In the genomic region with DNA sequence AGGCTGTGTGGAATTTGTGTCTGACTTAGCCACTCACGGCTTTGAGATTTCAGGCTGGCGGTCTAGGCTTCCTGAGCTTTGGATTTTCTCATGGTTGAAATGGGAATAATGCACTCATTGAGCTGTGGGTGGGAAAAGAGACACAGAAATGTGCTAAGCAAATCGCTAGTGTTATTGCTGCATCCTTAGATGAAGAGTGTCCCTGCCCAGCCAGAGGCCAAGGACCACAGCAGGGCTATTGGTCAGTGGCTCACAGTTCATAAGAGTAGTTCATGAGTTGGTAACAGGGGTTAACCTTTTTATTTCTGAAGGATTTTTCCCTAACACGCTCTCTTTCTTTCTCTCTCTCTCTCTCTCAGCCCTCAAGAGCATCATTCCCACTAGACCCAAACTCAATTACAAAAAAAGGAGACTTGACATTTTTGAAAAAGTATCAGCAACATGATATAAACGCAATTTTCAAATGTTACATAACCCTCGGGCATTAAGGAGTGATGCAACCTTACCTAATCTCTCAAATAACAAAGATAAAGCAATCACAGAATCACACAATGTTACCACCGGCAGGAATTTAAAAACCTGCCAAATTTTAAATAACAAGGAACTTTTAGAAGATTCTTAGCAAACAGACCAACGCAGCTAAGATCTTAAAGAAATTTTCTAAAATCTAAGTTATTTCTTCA, we compare ENCODE assay signal across 1 cellular context.
TF ChIP-seq lines count a peak whose summit lies in the region.

No MANE protein-coding gene starts in this region.

TF ChIP-seq in H1, 55 proteins besides CTCF, POLR2A, EP300 and RAD21 (continued from another document):
- TF ChIP-seq, protein P1, sequence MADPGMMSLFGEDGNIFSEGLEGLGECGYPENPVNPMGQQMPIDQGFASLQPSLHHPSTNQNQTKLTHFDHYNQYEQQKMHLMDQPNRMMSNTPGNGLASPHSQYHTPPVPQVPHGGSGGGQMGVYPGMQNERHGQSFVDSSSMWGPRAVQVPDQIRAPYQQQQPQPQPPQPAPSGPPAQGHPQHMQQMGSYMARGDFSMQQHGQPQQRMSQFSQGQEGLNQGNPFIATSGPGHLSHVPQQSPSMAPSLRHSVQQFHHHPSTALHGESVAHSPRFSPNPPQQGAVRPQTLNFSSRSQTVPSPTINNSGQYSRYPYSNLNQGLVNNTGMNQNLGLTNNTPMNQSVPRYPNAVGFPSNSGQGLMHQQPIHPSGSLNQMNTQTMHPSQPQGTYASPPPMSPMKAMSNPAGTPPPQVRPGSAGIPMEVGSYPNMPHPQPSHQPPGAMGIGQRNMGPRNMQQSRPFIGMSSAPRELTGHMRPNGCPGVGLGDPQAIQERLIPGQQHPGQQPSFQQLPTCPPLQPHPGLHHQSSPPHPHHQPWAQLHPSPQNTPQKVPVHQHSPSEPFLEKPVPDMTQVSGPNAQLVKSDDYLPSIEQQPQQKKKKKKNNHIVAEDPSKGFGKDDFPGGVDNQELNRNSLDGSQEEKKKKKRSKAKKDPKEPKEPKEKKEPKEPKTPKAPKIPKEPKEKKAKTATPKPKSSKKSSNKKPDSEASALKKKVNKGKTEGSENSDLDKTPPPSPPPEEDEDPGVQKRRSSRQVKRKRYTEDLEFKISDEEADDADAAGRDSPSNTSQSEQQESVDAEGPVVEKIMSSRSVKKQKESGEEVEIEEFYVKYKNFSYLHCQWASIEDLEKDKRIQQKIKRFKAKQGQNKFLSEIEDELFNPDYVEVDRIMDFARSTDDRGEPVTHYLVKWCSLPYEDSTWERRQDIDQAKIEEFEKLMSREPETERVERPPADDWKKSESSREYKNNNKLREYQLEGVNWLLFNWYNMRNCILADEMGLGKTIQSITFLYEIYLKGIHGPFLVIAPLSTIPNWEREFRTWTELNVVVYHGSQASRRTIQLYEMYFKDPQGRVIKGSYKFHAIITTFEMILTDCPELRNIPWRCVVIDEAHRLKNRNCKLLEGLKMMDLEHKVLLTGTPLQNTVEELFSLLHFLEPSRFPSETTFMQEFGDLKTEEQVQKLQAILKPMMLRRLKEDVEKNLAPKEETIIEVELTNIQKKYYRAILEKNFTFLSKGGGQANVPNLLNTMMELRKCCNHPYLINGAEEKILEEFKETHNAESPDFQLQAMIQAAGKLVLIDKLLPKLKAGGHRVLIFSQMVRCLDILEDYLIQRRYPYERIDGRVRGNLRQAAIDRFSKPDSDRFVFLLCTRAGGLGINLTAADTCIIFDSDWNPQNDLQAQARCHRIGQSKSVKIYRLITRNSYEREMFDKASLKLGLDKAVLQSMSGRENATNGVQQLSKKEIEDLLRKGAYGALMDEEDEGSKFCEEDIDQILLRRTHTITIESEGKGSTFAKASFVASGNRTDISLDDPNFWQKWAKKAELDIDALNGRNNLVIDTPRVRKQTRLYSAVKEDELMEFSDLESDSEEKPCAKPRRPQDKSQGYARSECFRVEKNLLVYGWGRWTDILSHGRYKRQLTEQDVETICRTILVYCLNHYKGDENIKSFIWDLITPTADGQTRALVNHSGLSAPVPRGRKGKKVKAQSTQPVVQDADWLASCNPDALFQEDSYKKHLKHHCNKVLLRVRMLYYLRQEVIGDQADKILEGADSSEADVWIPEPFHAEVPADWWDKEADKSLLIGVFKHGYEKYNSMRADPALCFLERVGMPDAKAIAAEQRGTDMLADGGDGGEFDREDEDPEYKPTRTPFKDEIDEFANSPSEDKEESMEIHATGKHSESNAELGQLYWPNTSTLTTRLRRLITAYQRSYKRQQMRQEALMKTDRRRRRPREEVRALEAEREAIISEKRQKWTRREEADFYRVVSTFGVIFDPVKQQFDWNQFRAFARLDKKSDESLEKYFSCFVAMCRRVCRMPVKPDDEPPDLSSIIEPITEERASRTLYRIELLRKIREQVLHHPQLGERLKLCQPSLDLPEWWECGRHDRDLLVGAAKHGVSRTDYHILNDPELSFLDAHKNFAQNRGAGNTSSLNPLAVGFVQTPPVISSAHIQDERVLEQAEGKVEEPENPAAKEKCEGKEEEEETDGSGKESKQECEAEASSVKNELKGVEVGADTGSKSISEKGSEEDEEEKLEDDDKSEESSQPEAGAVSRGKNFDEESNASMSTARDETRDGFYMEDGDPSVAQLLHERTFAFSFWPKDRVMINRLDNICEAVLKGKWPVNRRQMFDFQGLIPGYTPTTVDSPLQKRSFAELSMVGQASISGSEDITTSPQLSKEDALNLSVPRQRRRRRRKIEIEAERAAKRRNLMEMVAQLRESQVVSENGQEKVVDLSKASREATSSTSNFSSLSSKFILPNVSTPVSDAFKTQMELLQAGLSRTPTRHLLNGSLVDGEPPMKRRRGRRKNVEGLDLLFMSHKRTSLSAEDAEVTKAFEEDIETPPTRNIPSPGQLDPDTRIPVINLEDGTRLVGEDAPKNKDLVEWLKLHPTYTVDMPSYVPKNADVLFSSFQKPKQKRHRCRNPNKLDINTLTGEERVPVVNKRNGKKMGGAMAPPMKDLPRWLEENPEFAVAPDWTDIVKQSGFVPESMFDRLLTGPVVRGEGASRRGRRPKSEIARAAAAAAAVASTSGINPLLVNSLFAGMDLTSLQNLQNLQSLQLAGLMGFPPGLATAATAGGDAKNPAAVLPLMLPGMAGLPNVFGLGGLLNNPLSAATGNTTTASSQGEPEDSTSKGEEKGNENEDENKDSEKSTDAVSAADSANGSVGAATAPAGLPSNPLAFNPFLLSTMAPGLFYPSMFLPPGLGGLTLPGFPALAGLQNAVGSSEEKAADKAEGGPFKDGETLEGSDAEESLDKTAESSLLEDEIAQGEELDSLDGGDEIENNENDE (IDR thresholded peaks at IDR 0.05; ENCODE audit: insufficient replicate concordance, low read length) = peak; percentile 66
- TF ChIP-seq CEBPB (IDR thresholded peaks at IDR 0.05; ENCODE audit: low read depth, low read length) (peak; percentile 80), JUN (IDR thresholded peaks at IDR 0.05; ENCODE audit: low read depth, low read length) (no peak), SRF (IDR thresholded peaks at IDR 0.05; ENCODE audit: low read depth, low read length) (no peak), CHD2 (IDR thresholded peaks at IDR 0.05; ENCODE audit: low read length) (no peak)
